18 cellular contexts compared by ENCODE assay signal in the genomic region with DNA sequence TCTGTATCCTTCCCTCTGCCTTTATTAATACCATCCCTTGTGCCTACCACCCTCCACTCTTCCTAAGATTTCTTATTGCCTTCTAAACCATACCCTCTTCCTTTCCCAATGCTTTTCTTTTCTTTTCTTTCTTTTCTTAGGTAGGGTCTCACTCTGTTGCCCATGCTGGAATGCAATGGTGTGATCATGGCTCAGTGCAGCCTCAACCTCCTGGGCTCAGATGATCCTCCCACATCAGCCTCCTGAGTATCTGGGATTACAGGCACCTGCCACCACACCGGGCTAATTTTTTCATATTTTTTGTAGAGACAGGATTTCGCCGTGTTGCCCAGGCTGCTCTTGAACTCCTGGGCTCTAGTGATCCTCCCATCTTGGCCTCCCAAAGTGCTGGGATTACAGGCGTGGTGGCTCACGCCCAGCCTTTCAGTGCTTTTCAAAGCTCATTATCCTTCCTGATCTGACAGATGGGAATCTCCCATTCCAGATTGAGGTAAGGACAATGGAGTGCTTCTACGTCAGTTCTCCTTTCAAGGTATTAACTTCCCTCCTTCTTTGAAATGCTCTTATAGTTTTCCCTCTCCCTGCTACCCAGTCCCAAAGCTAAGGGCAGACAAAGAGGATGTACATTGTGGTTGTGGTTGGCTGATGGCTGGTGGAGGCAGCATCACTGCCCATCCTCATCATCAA. TPM values are rescaled to one million over a fixed set of nuclear protein-coding genes. Genes with fewer than 3 reads are reported as not detected.
DNase-seq lines count a peak whose midpoint lies in the region; ATAC-seq and TF ChIP-seq lines count a peak whose summit lies in the region.
"Had no signal": no experiment of that assay in that cellular context is flagged by ENCODE, and none has a peak within 500 bp of the region (broad histone marks: within the 10 kb centered on the region; RNA-seq: fewer than 3 reads in every experiment).

No MANE protein-coding gene starts in this region.

- no peak overlapping the region for H3K4me3 Mint-ChIP-seq in neural crest cell

- H3K27ac ChIP-seq in ACC112 (ENCODE audit: low read depth, low read length) (peak overlapping the region; percentile 98), mammary epithelial cell (ENCODE audit: insufficient read depth, low read depth, low read length) (peak overlapping the region; percentile 25)
- H3K27ac ChIP-seq: Peyer's patch, right lobe of liver had no signal

- H3K4me2 ChIP-seq in mammary epithelial cell (ENCODE audit: insufficient read depth, low read depth, low read length): no peak overlapping the region

- CTCF ChIA-PET in mammary epithelial cell (lab: Charles Lee; ENCODE audit: low non-redundant PET): no interaction called here

- dilution Hi-C loops in mammary epithelial cell (cut with HindIII; ENCODE audit: low sequenced_read_pairs): no loop called here

- BruUV-seq in mammary epithelial cell (replicated peaks; lab: Mats Ljungman, UMichigan): no TSS peak

- H3K4me3 ChIP-seq in ACC112 (ENCODE audit: low read depth, low read length) (no peak overlapping the region), mammary epithelial cell (replicated peaks in 1 of 3; ENCODE audit: insufficient read depth in 1 of 3, low read depth in 2 of 3, low read length in 3 of 3) (no peak overlapping the region)
- H3K4me3 ChIP-seq: lung, Peyer's patch, right lobe of liver had no signal

- H3K27ac Mint-ChIP-seq in neural crest cell (ENCODE audit: unreplicated experiment): peak overlapping the region; percentile 50

- H3K9ac ChIP-seq in mammary epithelial cell (ENCODE audit: insufficient read depth, low read length): no peak overlapping the region

- whole genome bisulfite sequencing in mammary epithelial cell (ENCODE audit: low coverage, missing lambda C conversion rate): 87% methylated on average over 6 of the region's 6 CpGs

- H3K36me3 ChIP-seq in ACC112 (ENCODE audit: insufficient read depth, low read length): peaks cover 69% of the 10 kb centered on the region
- peaks cover 60% of the 10 kb centered on the region for H3K36me3 ChIP-seq in mammary epithelial cell (ENCODE audit: insufficient read depth, low read length)

- H2AFZ ChIP-seq in ACC112 (ENCODE audit: low read length, unreplicated experiment): no peak overlapping the region
- H2AFZ ChIP-seq in mammary epithelial cell (ENCODE audit: low read depth, low read length): no peak overlapping the region

- H3K4me1 Mint-ChIP-seq in neural crest cell: peaks cover 38% of the 10 kb centered on the region

- no peaks in the 10 kb centered on the region for H3K9me3 ChIP-seq in mammary epithelial cell (replicated peaks; ENCODE audit: insufficient read depth, low read length)
- H3K9me3 ChIP-seq: Peyer's patch, right lobe of liver had no signal

- H3K27me3 ChIP-seq in ACC112 (ENCODE audit: insufficient read depth, low read length) (no peaks in the 10 kb centered on the region), mammary epithelial cell (ENCODE audit: insufficient read depth, low read length) (no peaks in the 10 kb centered on the region)
- H3K27me3 ChIP-seq: Peyer's patch, right lobe of liver had no signal

- H3K79me2 ChIP-seq in ACC112 (ENCODE audit: control insufficient read depth, insufficient read depth, low read length, unreplicated experiment): peaks cover 89% of the 10 kb centered on the region
- peaks cover 93% of the 10 kb centered on the region for H3K79me2 ChIP-seq in mammary epithelial cell (ENCODE audit: insufficient read depth, low read length)

- ATAC-seq in HG03457 (IDR thresholded peaks at IDR 0.05; ENCODE audit: unreplicated experiment): no peak
- ATAC-seq: right lobe of liver had no signal

- peaks cover 7% of the 10 kb centered on the region for H3K36me3 Mint-ChIP-seq in neural crest cell (ENCODE audit: low read depth)

- peak; percentile 69 for DNase-seq in NCI-H82 treated with DMSO at 0.1 percent for 48 hours (lab: John Stamatoyannopoulos, UW; ENCODE audit: unreplicated experiment)
- no peak for DNase-seq in mammary epithelial cell
- no peak for DNase-seq in neural crest cell (ENCODE audit: low read depth, low spot score)
- DNase-seq in HPDE6-E6E7 (ENCODE audit: extremely low spot score): no peak
- no peak for DNase-seq in NCI-H1092 treated with DMSO at 0.1 percent for 48 hours (lab: John Stamatoyannopoulos, UW)
- DNase-seq in SIG-M5 (lab: John Stamatoyannopoulos, UW): no peak
- DNase-seq: activated CD4-positive, CD25-positive, alpha-beta regulatory T cell treated with anti-CD3 and anti-CD28 coated beads, Interleukin-2, amount 50 U/mL, for 72 hours; central memory CD4-positive, alpha-beta T cell; MM.1S; NCI-H2029; NCI-H526 treated with DMSO at 0.1 percent for 48 hours; Peyer's patch; right lobe of liver; stimulated activated CD4-positive, alpha-beta T cell treated with anti-CD3 and anti-CD28 coated beads, Interleukin-4, amount 100 ng/mL, for 24 hours; T-helper 2 cell had no signal

- H4K20me1 ChIP-seq in mammary epithelial cell (ENCODE audit: insufficient read depth, low read length): peaks cover 49% of the 10 kb centered on the region

- intact Hi-C loops in mammary epithelial cell (cut with micrococcal nuclease): no loop called here

- H3K27me3 Mint-ChIP-seq in neural crest cell (ENCODE audit: low read depth): no peaks in the 10 kb centered on the region

- in situ Hi-C loops in mammary epithelial cell (cut with MboI; ENCODE audit: low sequenced_read_pairs in 2 of 2): no loop called here

- TF ChIP-seq CTCF in mammary epithelial cell (conservative IDR thresholded peaks at IDR 0.05 in 1 of 2, IDR thresholded peaks at IDR 0.05 in 1 of 2; ENCODE audit: extremely low read depth in 1 of 2, insufficient read depth in 1 of 2, low read depth in 1 of 2, low read length in 2 of 2) (no peak), neural crest cell (conservative IDR thresholded peaks at IDR 0.05) (no peak)

- H3K4me1 ChIP-seq in ACC112 (ENCODE audit: control insufficient read depth, insufficient read depth, low read length, unreplicated experiment) (peaks cover 90% of the 10 kb centered on the region), mammary epithelial cell (ENCODE audit: insufficient read depth, low read length) (peaks cover 80% of the 10 kb centered on the region)
- H3K4me1 ChIP-seq: right lobe of liver had no signal

- no peaks in the 10 kb centered on the region for H3K9me3 Mint-ChIP-seq in neural crest cell

RNA-seq across cellular contexts. Expression of a gene that starts 14.6 kb away (rescaled TPM):
- total RNA-seq in mammary epithelial cell (1,000 to 10,000 TPM; 5,384 to 5,597 TPM), neural crest cell (122 and 129 TPM in 2 replicates)
- 10,424 TPM for polyA plus RNA-seq in mammary epithelial cell
- 5,891 TPM for polyA minus RNA-seq in mammary epithelial cell

Comparison
In these comparisons a context has a peak if more than half of its experiments do, and no peak if none do; other contexts are left out.
1. RNA of a gene that starts 14.6 kb away (total RNA-seq): 5,384 to 5,597 TPM in mammary epithelial cell; 122 to 129 TPM in neural crest cell; every median in the first group is over 10 times any median in the second.